In genomic region chr1:116878804-116879477, GRCh38 we compare ENCODE assay signal across 8 cellular contexts. TPM values are rescaled to one million over a fixed set of nuclear protein-coding genes. Genes with fewer than 3 reads are reported as not detected.
A peak's percentile ranks its signal among the peaks of the same experiment; 100 is the strongest.
DNase-seq lines count a peak whose midpoint lies in the region; ATAC-seq, FAIRE-seq and TF ChIP-seq lines count a peak whose summit lies in the region.

No MANE protein-coding gene starts in this region.

- H2BK5ac ChIP-seq in H1 (ENCODE audit: low read depth, low read length) = peak overlapping the region; percentile 99; the same call in 1 of the 2 replicates

- no peaks in the 10 kb centered on the region for H3K79me1 ChIP-seq in H1 (ENCODE audit: low read depth, low read length)

- H3K4me3 Mint-ChIP-seq in activated naive CD4-positive, alpha-beta T cell treated with anti-CD3 and anti-CD28 coated beads, Interleukin-2, amount 10 ng/mL, durations not matched to agents 7 days and 5 days = no peak overlapping the region

- peak in 1 of 2 donors; percentile 63 for ATAC-seq in activated naive CD4-positive, alpha-beta T cell treated with anti-CD3 and anti-CD28 coated beads, Interleukin-2, amount 50 U/mL, for 72 hours
- ATAC-seq in HG03432 (IDR thresholded peaks at IDR 0.05; ENCODE audit: unreplicated experiment) = peak; percentile 66

- H2AFZ ChIP-seq in H1 (ENCODE audit: low read length) = 0 out of 2 replicates have a peak overlapping the region, but pooled peaks have one; percentile 36

- no peak overlapping the region for H3K23ac ChIP-seq in H1 (ENCODE audit: insufficient read length)

- H4K5ac ChIP-seq in H1 (ENCODE audit: insufficient read length, low read depth, low read length) = peak overlapping the region; percentile 19

- H3K9me3 ChIP-seq in H1 (ENCODE audit: insufficient read depth in 2 of 2, low read depth in 1 of 2, low read length in 1 of 2) (no peaks in the 10 kb centered on the region), mucosa of stomach (ENCODE audit: control insufficient read depth, low read length) (no peaks in the 10 kb centered on the region)

- peak overlapping the region; percentile 99 for H2BK12ac ChIP-seq in H1 (ENCODE audit: low read depth, low read length)

- H3K4ac ChIP-seq in H1 (replicated peaks; ENCODE audit: insufficient read length, low read depth, low read length) = peak overlapping the region; percentile 92

- H4K20me1 ChIP-seq in H1 (replicated peaks in 1 of 2; ENCODE audit: control insufficient read depth in 1 of 2, insufficient read depth in 2 of 2, low read length in 2 of 2) = no peaks in the 10 kb centered on the region

- no peaks in the 10 kb centered on the region for H3K36me3 ChIP-seq in H1 (ENCODE audit: control insufficient read depth in 2 of 4, insufficient read depth in 4 of 4, low read length in 3 of 4)
- H3K36me3 ChIP-seq in mucosa of stomach (ENCODE audit: control insufficient read depth, insufficient read depth, low read length) = no peaks in the 10 kb centered on the region

- H3K23me2 ChIP-seq in H1 (ENCODE audit: low read depth, low read length) = no peaks in the 10 kb centered on the region; the same call in 1 of the 2 replicates

- H3K9ac ChIP-seq in H1 (replicated peaks in 1 of 4; ENCODE audit: extremely low read depth in 1 of 4, low read depth in 3 of 4, low read length in 3 of 4) (peak overlapping the region in 1 of 4 experiments; percentile 36; a peak in 2 of 7 replicates), mucosa of stomach (ENCODE audit: low read length) (no peak overlapping the region)

- H3K36me3 Mint-ChIP-seq in activated naive CD4-positive, alpha-beta T cell treated with anti-CD3 and anti-CD28 coated beads, Interleukin-2, amount 50 U/mL, for 72 hours = no peaks in the 10 kb centered on the region
- H3K36me3 Mint-ChIP-seq in activated naive CD4-positive, alpha-beta T cell treated with anti-CD3 and anti-CD28 coated beads, Interleukin-2, amount 10 ng/mL, durations not matched to agents 7 days and 5 days = no peaks in the 10 kb centered on the region

- H3K4me2 ChIP-seq in H1 (ENCODE audit: insufficient read depth in 1 of 2, low read depth in 2 of 2, low read length in 2 of 2) = peak overlapping the region; percentile 52 to 75

- DNase-seq in activated naive CD4-positive, alpha-beta T cell treated with anti-CD3 and anti-CD28 coated beads, Interleukin-2, amount 50 U/mL, for 72 hours (ENCODE audit: low spot score in 2 of 2) = peak; percentile 24 to 67
- no peak for DNase-seq in activated naive CD4-positive, alpha-beta T cell treated with anti-CD3 and anti-CD28 coated beads, Interleukin-2, amount 10 ng/mL, durations not matched to agents 7 days and 5 days
- peak; percentile 85 to 93 for DNase-seq in NOMO-1 (lab: John Stamatoyannopoulos, UW; ENCODE audit: unreplicated experiment in 2 of 2)
- DNase-seq in H1 (ENCODE audit: low read depth in 1 of 2, low spot score in 2 of 2) = peak in 1 of 2 experiments; percentile 54
- DNase-seq in NK-92 (lab: John Stamatoyannopoulos, UW; ENCODE audit: unreplicated experiment) = no peak
- no peak for DNase-seq in GF-D8 (lab: John Stamatoyannopoulos, UW)

- no peak for TF ChIP-seq EP300 in H1 (IDR thresholded peaks at IDR 0.05; ENCODE audit: borderline replicate concordance in 1 of 2, low read depth in 2 of 2, low read length in 2 of 2)

- peak overlapping the region; percentile 9; the same call in 1 of the 2 replicates for H2BK15ac ChIP-seq in H1 (ENCODE audit: low read length)

- peak overlapping the region; percentile 97 for H2AK5ac ChIP-seq in H1 (ENCODE audit: low read depth, low read length)

- POLR2A ChIA-PET in H1 (lab: Charles Lee; ENCODE audit: partially characterized antibody) = interaction anchor here (1.0 to 1.8 kb wide), 3 partner anchors 23 to 151 kb away, joined by 3 to 4 read pairs (median 3); no protein-coding TSS in a partner anchor

- H3K4me3 ChIP-seq in H1 (ENCODE audit: extremely low read depth in 1 of 4, insufficient read depth in 2 of 4, low read depth in 3 of 4, low read length in 4 of 4) (peak overlapping the region in 2 of 4 experiments; percentile 25 to 46; a peak in 3 of 8 replicates), mucosa of stomach (ENCODE audit: low read length) (peak overlapping the region; percentile 0)

- peaks cover 14% of the 10 kb centered on the region for H3K4me1 Mint-ChIP-seq in activated naive CD4-positive, alpha-beta T cell treated with anti-CD3 and anti-CD28 coated beads, Interleukin-2, amount 10 ng/mL, durations not matched to agents 7 days and 5 days

- peak overlapping the region; percentile 96 for H3K18ac ChIP-seq in H1 (ENCODE audit: extremely low read depth, low read length)

- H3K27ac Mint-ChIP-seq in activated naive CD4-positive, alpha-beta T cell treated with anti-CD3 and anti-CD28 coated beads, Interleukin-2, amount 50 U/mL, for 72 hours = no peak overlapping the region
- H3K27ac Mint-ChIP-seq in activated naive CD4-positive, alpha-beta T cell treated with anti-CD3 and anti-CD28 coated beads, Interleukin-2, amount 10 ng/mL, durations not matched to agents 7 days and 5 days = no peak overlapping the region

- peak overlapping the region; percentile 99 for H4K91ac ChIP-seq in H1 (replicated peaks; ENCODE audit: insufficient read length, low read length)

- H3K27ac ChIP-seq in H1 (ENCODE audit: low read depth, low read length) = peak overlapping the region; percentile 73

- H3K56ac ChIP-seq in H1 (replicated peaks; ENCODE audit: insufficient read length, low read depth, low read length) = peak overlapping the region; percentile 34

- WGBS in H1 (ENCODE audit: extremely low coverage in 1 of 2, insufficient coverage in 1 of 2, insufficient read length in 1 of 2, insufficient replicate concordance in 2 of 2, low coverage in 1 of 2, low lambda C conversion rate in 2 of 2, missing lambda C conversion rate in 1 of 2), 2 experiments = 52% methylated on average over 10 of the region's 10 CpGs; no CpG with 5 or more reads in 1 of the 2 experiments

- H3K4me1 ChIP-seq in H1 (replicated peaks in 1 of 4; ENCODE audit: control insufficient read depth in 3 of 4, insufficient read depth in 4 of 4, low read length in 3 of 4) (peaks cover 4 to 22% (median 20%) of the 10 kb centered on the region in 4 experiments), mucosa of stomach (ENCODE audit: control insufficient read depth, insufficient read depth, low read length) (peaks cover 19% of the 10 kb centered on the region)

- no peaks in the 10 kb centered on the region for H3K27me3 Mint-ChIP-seq in activated naive CD4-positive, alpha-beta T cell treated with anti-CD3 and anti-CD28 coated beads, Interleukin-2, amount 10 ng/mL, durations not matched to agents 7 days and 5 days

- H3K14ac ChIP-seq in H1 (ENCODE audit: insufficient read length) = peak overlapping the region; percentile 19

- no peaks in the 10 kb centered on the region for H3K27me3 ChIP-seq in H1 (replicated peaks in 1 of 4; ENCODE audit: control insufficient read depth in 3 of 4, extremely low read depth in 1 of 4, insufficient read depth in 3 of 4, low read length in 3 of 4)
- no peaks in the 10 kb centered on the region for H3K27me3 ChIP-seq in mucosa of stomach (ENCODE audit: control insufficient read depth, insufficient read depth, low read length)

- no peaks in the 10 kb centered on the region for H3K9me3 Mint-ChIP-seq in activated naive CD4-positive, alpha-beta T cell treated with anti-CD3 and anti-CD28 coated beads, Interleukin-2, amount 50 U/mL, for 72 hours
- H3K9me3 Mint-ChIP-seq in activated naive CD4-positive, alpha-beta T cell treated with anti-CD3 and anti-CD28 coated beads, Interleukin-2, amount 10 ng/mL, durations not matched to agents 7 days and 5 days = no peaks in the 10 kb centered on the region

- FAIRE-seq in H1 (lab: Jason Lieb, UNC) = no peak

- H2BK20ac ChIP-seq in H1 (ENCODE audit: low read length) = peak overlapping the region; percentile 96; the same call in 1 of the 2 replicates

- H4K8ac ChIP-seq in H1 (ENCODE audit: extremely low read depth, insufficient read depth, low read length) = no peak overlapping the region

- H2BK120ac ChIP-seq in H1 (replicated peaks; ENCODE audit: low read depth, low read length) = peak overlapping the region; percentile 99

- TF ChIP-seq CTCF in H1 (IDR thresholded peaks at IDR 0.05; ENCODE audit: control extremely low read depth in 1 of 3, insufficient read depth in 1 of 3, low read depth in 1 of 3, low read length in 3 of 3) = peak in 1 of 3 experiments; percentile 5; a peak in 1 of 4 replicates

- CTCF ChIA-PET in activated naive CD4-positive, alpha-beta T cell treated with anti-CD3 and anti-CD28 coated beads, Interleukin-2, amount 10 ng/mL, durations not matched to agents 7 days and 5 days (lab: Charles Lee) = interaction anchor here (2.0 to 3.3 kb wide), 4 partner anchors 8 to 154 kb away, joined by 9 to 15 read pairs (median 12); no protein-coding TSS in a partner anchor
- CTCF ChIA-PET in H1 (lab: Charles Lee; ENCODE audit: partially characterized antibody) = interaction anchor here (0.7 to 7.5 kb wide), 11 partner anchors 9 to 141 kb away, joined by 3 to 79 read pairs (median 4); no protein-coding TSS in a partner anchor

- TF ChIP-seq RAD21 in H1 (IDR thresholded peaks at IDR 0.05 in 1 of 2, conservative IDR thresholded peaks at IDR 0.05 in 1 of 2; ENCODE audit: low read depth in 2 of 2, low read length in 2 of 2) = peak; percentile 8 to 15; a peak in 2 of 4 replicates

- H3K79me2 ChIP-seq in H1 (ENCODE audit: control insufficient read depth in 1 of 2, insufficient read depth in 2 of 2, low read length in 2 of 2) = no peaks in the 10 kb centered on the region

- no peak for TF ChIP-seq POLR2A in H1 (IDR thresholded peaks at IDR 0.05; ENCODE audit: control extremely low read depth in 1 of 2, low read depth in 2 of 2, low read length in 2 of 2)

TF ChIP-seq in H1, 55 proteins besides CTCF, POLR2A, EP300 and RAD21 (continues in another document):
- TF ChIP-seq, protein P1, sequence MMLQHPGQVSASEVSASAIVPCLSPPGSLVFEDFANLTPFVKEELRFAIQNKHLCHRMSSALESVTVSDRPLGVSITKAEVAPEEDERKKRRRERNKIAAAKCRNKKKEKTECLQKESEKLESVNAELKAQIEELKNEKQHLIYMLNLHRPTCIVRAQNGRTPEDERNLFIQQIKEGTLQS (IDR thresholded peaks at IDR 0.05; ENCODE audit: insufficient read depth, low read depth, low read length) = no peak
- TF ChIP-seq MAX (IDR thresholded peaks at IDR 0.05) = peak; percentile 33; the same call in 1 of the 2 replicates

RNA-seq across cellular contexts. Expression of gene PTGFRN, which starts 30.8 kb away (rescaled TPM):
- 10 to 100 TPM; 15.9 to 20.3 TPM for total RNA-seq in activated naive CD4-positive, alpha-beta T cell treated with anti-CD3 and anti-CD28 coated beads, Interleukin-2, amount 50 U/mL, for 72 hours
- 32.6 TPM in 2 replicates for total RNA-seq in H1 (2021; fragmentation: NEBNext Ultra II Directional; extraction: Animal tissue kit (Norgen Biotek cat#: 25700))
- 11.9 and 13.0 TPM in 2 replicates for polyA plus RNA-seq in H1 (2011; rRNA removed)
- polyA plus RNA-seq in H1 (2011; cell fraction: cytosol; rRNA removed) = 13.0 TPM
- polyA plus RNA-seq in H1 (2011; cell fraction: nucleus; rRNA removed) = 14.0 TPM
- 18.0 to 23.3 TPM (median 18.6 TPM) in 4 replicates for polyA plus RNA-seq in H1 (2012, experiment 1 of 2)
- polyA plus RNA-seq in H1 (2012, experiment 2 of 2) = 7.5 TPM
- polyA plus RNA-seq in H1 (2013, experiment 1 of 2) = 53.5 TPM
- 52.9 TPM for polyA plus RNA-seq in H1 (2013, experiment 2 of 2)
- polyA minus RNA-seq in H1 (2011; rRNA and poly(A)+ RNA removed) = 37.7 and 40.5 TPM in 2 replicates
- 18.0 TPM for polyA minus RNA-seq in H1 (2011; cell fraction: cytosol; rRNA and poly(A)+ RNA removed)
- 27.7 TPM for polyA minus RNA-seq in H1 (2011; cell fraction: nucleus; rRNA and poly(A)+ RNA removed)

Comparison
In these comparisons a context has a peak if more than half of its experiments do, and no peak if none do; other contexts are left out.
1. DNase-seq: peak in activated naive CD4-positive, alpha-beta T cell treated with anti-CD3 and anti-CD28 coated beads, Interleukin-2, amount 50 U/mL, for 72 hours (2 of 2) and NOMO-1 (2 of 2); none in activated naive CD4-positive, alpha-beta T cell treated with anti-CD3 and anti-CD28 coated beads, Interleukin-2, amount 10 ng/mL, durations not matched to agents 7 days and 5 days (single experiment), NK-92 (single experiment) and GF-D8 (single experiment).